2 cellular contexts compared by ENCODE assay signal in the genomic region with DNA sequence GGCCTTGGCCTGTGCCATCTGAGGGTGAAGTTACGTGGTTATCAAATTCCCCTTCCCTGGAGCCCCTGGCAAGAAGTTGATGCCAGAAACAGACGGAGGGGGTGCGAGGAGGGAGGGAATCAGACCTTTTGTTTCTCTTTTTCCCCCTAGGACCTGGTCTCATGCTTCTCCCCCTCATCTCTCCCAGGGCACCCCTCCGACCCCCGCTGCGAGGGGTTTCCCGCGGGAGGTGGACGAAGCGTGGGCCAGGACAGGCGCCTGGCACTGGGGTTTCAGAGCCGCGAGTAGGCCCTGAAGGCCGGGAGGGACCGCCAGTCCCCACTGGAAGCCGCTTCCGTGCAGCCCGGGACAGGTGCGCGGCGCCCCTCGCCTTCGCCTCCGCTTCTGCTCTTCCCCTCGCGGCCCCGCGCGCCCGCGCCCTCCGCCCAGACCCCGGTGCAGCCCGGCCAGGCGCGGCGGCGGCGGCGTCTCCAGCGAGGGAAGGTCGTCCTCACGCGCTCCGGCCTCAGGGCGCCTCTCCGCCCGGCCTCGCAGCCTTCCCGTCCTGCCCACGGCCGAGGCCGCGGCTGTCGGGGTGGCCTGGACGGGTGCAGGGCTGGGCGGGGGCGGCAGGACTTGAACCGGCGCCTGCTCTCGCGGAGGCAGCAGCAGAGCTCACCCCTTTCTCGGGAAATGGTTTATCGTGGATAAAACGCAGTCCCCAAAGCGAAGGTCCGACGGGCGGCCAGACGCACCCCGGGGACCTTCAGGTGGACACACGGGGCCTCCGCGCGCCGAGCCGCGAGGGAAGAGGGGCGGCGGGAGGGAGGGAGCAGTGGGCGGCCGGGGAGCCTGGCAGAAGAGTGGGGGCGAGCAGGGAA.
TF ChIP-seq lines count a peak whose summit lies in the region.

No MANE protein-coding gene starts in this region.

TF ChIP-seq in liver, 16 proteins besides CTCF, POLR2A, EP300 and RAD21:
- TF ChIP-seq YY1 (IDR thresholded peaks at IDR 0.05) (no peak), FOXA2 (IDR thresholded peaks at IDR 0.05) (no peak), NR2F2 (IDR thresholded peaks at IDR 0.05) (no peak), HNF4A (conservative IDR thresholded peaks at IDR 0.05) (no peak), GABPA (IDR thresholded peaks at IDR 0.05 in 1 of 2, conservative IDR thresholded peaks at IDR 0.05 in 1 of 2) (no peak), EGR1 (IDR thresholded peaks at IDR 0.05; ENCODE audit: low read depth in 2 of 2) (no peak), SP1 (IDR thresholded peaks at IDR 0.05) (no peak), HNF4G (IDR thresholded peaks at IDR 0.05) (no peak), JUND (IDR thresholded peaks at IDR 0.05) (no peak), TAF1 (conservative IDR thresholded peaks at IDR 0.05) (no peak), FOXA1 (IDR thresholded peaks at IDR 0.05) (no peak), MAX (IDR thresholded peaks at IDR 0.05) (no peak), RXRA (IDR thresholded peaks at IDR 0.05) (no peak), ATF3 (IDR thresholded peaks at IDR 0.05) (no peak)
- TF ChIP-seq, protein P1, sequence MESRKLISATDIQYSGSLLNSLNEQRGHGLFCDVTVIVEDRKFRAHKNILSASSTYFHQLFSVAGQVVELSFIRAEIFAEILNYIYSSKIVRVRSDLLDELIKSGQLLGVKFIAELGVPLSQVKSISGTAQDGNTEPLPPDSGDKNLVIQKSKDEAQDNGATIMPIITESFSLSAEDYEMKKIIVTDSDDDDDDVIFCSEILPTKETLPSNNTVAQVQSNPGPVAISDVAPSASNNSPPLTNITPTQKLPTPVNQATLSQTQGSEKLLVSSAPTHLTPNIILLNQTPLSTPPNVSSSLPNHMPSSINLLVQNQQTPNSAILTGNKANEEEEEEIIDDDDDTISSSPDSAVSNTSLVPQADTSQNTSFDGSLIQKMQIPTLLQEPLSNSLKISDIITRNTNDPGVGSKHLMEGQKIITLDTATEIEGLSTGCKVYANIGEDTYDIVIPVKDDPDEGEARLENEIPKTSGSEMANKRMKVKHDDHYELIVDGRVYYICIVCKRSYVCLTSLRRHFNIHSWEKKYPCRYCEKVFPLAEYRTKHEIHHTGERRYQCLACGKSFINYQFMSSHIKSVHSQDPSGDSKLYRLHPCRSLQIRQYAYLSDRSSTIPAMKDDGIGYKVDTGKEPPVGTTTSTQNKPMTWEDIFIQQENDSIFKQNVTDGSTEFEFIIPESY (IDR thresholded peaks at IDR 0.05) = no peak
- TF ChIP-seq, protein P2, sequence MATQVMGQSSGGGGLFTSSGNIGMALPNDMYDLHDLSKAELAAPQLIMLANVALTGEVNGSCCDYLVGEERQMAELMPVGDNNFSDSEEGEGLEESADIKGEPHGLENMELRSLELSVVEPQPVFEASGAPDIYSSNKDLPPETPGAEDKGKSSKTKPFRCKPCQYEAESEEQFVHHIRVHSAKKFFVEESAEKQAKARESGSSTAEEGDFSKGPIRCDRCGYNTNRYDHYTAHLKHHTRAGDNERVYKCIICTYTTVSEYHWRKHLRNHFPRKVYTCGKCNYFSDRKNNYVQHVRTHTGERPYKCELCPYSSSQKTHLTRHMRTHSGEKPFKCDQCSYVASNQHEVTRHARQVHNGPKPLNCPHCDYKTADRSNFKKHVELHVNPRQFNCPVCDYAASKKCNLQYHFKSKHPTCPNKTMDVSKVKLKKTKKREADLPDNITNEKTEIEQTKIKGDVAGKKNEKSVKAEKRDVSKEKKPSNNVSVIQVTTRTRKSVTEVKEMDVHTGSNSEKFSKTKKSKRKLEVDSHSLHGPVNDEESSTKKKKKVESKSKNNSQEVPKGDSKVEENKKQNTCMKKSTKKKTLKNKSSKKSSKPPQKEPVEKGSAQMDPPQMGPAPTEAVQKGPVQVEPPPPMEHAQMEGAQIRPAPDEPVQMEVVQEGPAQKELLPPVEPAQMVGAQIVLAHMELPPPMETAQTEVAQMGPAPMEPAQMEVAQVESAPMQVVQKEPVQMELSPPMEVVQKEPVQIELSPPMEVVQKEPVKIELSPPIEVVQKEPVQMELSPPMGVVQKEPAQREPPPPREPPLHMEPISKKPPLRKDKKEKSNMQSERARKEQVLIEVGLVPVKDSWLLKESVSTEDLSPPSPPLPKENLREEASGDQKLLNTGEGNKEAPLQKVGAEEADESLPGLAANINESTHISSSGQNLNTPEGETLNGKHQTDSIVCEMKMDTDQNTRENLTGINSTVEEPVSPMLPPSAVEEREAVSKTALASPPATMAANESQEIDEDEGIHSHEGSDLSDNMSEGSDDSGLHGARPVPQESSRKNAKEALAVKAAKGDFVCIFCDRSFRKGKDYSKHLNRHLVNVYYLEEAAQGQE (IDR thresholded peaks at IDR 0.05) = no peak

TF ChIP-seq in HepG2, 621 proteins besides CTCF, POLR2A, EP300 and RAD21:
- TF ChIP-seq DBP (CRISPR knock-in tag; IDR thresholded peaks at IDR 0.05; ENCODE audit: not compliant biosample characterization) (no peak), JUN (CRISPR knock-in tag; IDR thresholded peaks at IDR 0.05) (no peak), ZZZ3 (CRISPR knock-in tag; IDR thresholded peaks at IDR 0.05; ENCODE audit: borderline replicate concordance) (no peak), TOE1 (CRISPR knock-in tag; IDR thresholded peaks at IDR 0.05) (no peak), RBM39 (IDR thresholded peaks at IDR 0.05; ENCODE audit: low read depth, low read length, poor library complexity, severe bottlenecking) (no peak), ZNF124 (CRISPR knock-in tag; IDR thresholded peaks at IDR 0.05) (no peak), ZBTB34 (CRISPR knock-in tag; IDR thresholded peaks at IDR 0.05) (no peak), ATF4 (CRISPR knock-in tag; IDR thresholded peaks at IDR 0.05) (no peak)
TF ChIP-seq in HepG2: peak in this region for 0.
